8 cellular contexts compared by ENCODE assay signal in the genomic region with DNA sequence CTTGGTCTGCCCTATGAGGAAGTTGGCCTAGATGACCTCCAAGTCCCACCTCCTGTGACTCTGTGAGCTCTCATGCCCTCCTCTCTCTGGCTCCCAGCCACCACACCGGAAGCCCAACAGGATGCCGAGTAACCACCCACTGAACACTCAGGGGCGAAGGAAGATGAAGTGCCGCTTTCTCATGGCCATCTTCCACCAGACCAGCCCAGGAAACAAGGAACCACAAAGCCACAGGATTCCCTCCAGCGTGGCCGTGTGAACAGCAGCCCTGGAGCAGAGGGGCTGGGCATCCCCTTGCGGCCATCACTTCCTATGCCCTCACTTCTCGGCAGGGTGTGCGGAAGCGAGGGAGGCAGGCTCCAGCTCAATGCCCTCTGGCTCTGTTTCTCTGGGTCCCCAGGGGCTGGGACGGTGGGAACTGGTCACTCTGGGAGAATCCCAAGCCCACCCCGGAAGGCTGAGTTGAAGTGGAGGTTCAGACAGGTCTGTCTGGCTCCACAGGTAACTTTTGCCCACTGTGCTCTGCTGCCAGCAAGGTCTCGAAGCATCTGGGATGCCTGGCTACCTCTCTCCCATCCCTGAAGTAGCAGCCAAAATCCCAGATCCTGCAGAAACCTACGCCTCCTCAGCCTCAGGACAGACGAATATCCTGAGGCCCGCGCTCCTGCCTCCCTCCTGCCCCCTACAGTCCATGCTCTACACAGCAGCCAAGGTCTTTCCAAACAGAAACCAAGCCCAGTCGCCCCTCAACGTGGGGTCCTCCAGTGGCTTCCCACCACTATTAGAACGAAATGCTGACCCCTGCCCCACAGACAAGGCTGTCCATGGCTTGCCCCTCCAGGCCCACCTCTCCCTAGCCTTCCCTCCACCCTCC. TPM values are rescaled to one million over a fixed set of nuclear protein-coding genes. Genes with fewer than 3 reads are reported as not detected.
A peak's percentile ranks its signal among the peaks of the same experiment; 100 is the strongest.
DNase-seq lines count a peak whose midpoint lies in the region; TF ChIP-seq lines count a peak whose summit lies in the region.

No MANE protein-coding gene starts in this region.

- H3K27ac Mint-ChIP-seq in T-helper 2 cell treated with Interferon-gamma antibody and Interleukin-4, amounts not matched to agents 5 μg/mL and 100 μg/mL, for 36 hours = peak overlapping the region; percentile 95

- H3K9me3 Mint-ChIP-seq in T-helper 2 cell treated with Interferon-gamma antibody and Interleukin-4, amounts not matched to agents 5 μg/mL and 100 μg/mL, for 36 hours = no peaks in the 10 kb centered on the region

- H3K27me3 ChIP-seq in ascending aorta = no peaks in the 10 kb centered on the region

- TF ChIP-seq CTCF in GM20000 (IDR thresholded peaks at IDR 0.05; ENCODE audit: extremely low read depth, missing control alignments) = peak; percentile 73
- TF ChIP-seq CTCF in ascending aorta (IDR thresholded peaks at IDR 0.05) = peak; percentile 87 to 90 (median 88)

- no peaks in the 10 kb centered on the region for H3K9me3 ChIP-seq in ascending aorta
- H3K9me3 ChIP-seq in iPS-18c (ENCODE audit: control insufficient read depth, insufficient read depth, low read length) = no peaks in the 10 kb centered on the region

- H3K27me3 Mint-ChIP-seq in T-helper 2 cell treated with Interferon-gamma antibody and Interleukin-4, amounts not matched to agents 5 μg/mL and 100 μg/mL, for 36 hours (ENCODE audit: low read depth) = no peaks in the 10 kb centered on the region

- H3K36me3 Mint-ChIP-seq in T-helper 2 cell treated with Interferon-gamma antibody and Interleukin-4, amounts not matched to agents 5 μg/mL and 100 μg/mL, for 36 hours (ENCODE audit: low read depth) = peaks cover 3% of the 10 kb centered on the region

- intact Hi-C loops in ascending aorta (cut with DNase I) = loop anchor here (1.0 to 10.0 kb wide), 4 partner anchors 9 to 600 kb away; a partner anchor contains a TSS

- H3K27ac ChIP-seq in ascending aorta = peak overlapping the region; percentile 95 to 97

- H3K4me1 ChIP-seq in ascending aorta = peaks cover 68 to 94% of the 10 kb centered on the region in 2 donors

- in situ Hi-C loops in Caki2 (cut with HindIII; ENCODE audit: low pct_unique_long_range_greater_than_20kb, low sequenced_read_pairs) = no loop called here

- H3K4me1 Mint-ChIP-seq in T-helper 2 cell treated with Interferon-gamma antibody and Interleukin-4, amounts not matched to agents 5 μg/mL and 100 μg/mL, for 36 hours (ENCODE audit: low read depth) = peaks cover 61% of the 10 kb centered on the region

- DNase-seq in Caki2 (ENCODE audit: low read depth) (peak; percentile 79), GM20000 (ENCODE audit: low spot score) (peak; percentile 75), HT-29 (ENCODE audit: low spot score) (peak; percentile 76), ascending aorta (ENCODE audit: low spot score in 2 of 2) (peak; percentile 70 to 94), cerebellar nuclear complex (lab: John Stamatoyannopoulos, UW) (no peak)
- peak; percentile 78 for DNase-seq in T-helper 2 cell treated with Interferon-gamma antibody and Interleukin-4, amounts not matched to agents 5 μg/mL and 100 μg/mL, for 36 hours (ENCODE audit: low spot score)
- DNase-seq in stimulated activated CD4-positive, alpha-beta T cell treated with anti-CD3 and anti-CD28 coated beads, Interleukin-12 subunit alpha, Interleukin-12 subunit beta, amount 100 ng/mL, for 24 hours (ENCODE audit: low read depth in 2 of 2) = peak; percentile 47 to 70

- peak overlapping the region; percentile 47 to 59 for H3K4me3 ChIP-seq in ascending aorta
- 0 out of 2 replicates have a peak overlapping the region, but pooled peaks have one; percentile 17 for H3K4me3 ChIP-seq in iPS-18c (ENCODE audit: insufficient read depth, low read depth, low read length)

- no peaks in the 10 kb centered on the region for H3K36me3 ChIP-seq in ascending aorta

- H3K4me3 Mint-ChIP-seq in T-helper 2 cell treated with Interferon-gamma antibody and Interleukin-4, amounts not matched to agents 5 μg/mL and 100 μg/mL, for 36 hours = peak overlapping the region; percentile 90

RNA-seq across cellular contexts. Expression of a gene that starts 44.2 kb away (rescaled TPM):
- total RNA-seq in Caki2 (2014; rRNA removed; shearing (Covaris generic); ENCODE audit: low replicate concordance) = 79.6 and 82.8 TPM in 2 replicates
- total RNA-seq in HT-29 (2014; rRNA removed; shearing (Covaris generic)) = 71.6 and 77.6 TPM in 2 replicates
- total RNA-seq in ascending aorta = 336 TPM

Comparison
In these comparisons a context has a peak if more than half of its experiments do, and no peak if none do; other contexts are left out.
1. DNase-seq: peak in Caki2 (single experiment), GM20000 (single experiment), HT-29 (single experiment), T-helper 2 cell treated with Interferon-gamma antibody and Interleukin-4, amounts not matched to agents 5 μg/mL and 100 μg/mL, for 36 hours (single experiment), ascending aorta (2 of 2) and stimulated activated CD4-positive, alpha-beta T cell treated with anti-CD3 and anti-CD28 coated beads, Interleukin-12 subunit alpha, Interleukin-12 subunit beta, amount 100 ng/mL, for 24 hours (2 of 2); none in cerebellar nuclear complex (0 of 2).